10 cellular contexts compared by ENCODE assay signal in the genomic region with DNA sequence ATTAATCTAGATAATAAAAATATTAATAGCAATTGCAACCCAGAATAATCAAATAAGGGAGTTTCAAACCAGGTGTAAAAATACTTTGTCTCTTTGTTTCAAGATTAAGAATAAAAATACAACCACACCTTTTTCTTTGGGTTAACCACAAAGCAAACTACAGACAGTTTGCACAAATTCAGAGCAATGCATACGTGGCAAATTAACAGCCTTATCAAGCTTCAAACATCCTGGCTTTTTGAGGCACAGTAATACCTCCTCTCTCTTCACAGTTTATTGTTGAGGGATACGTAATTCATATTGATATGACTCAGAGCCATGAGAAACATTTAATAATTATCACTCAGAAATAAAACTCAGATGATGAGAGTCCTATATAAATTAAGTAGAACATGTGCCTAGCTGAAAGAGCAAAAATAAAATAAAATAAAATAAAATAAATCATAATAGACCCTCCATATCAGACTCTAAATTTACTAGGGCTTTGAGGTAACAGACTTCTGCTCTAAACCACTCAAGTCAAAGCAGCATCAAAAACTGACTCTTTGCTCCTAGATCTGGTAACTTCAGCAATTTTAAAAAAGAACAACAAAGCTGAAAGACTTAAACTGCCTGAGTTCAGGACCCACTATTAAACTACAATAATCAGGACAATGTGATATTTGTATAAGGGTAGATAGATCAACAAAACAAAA. TPM values are rescaled to one million over a fixed set of nuclear protein-coding genes. Genes with fewer than 3 reads are reported as not detected.
DNase-seq lines count a peak whose midpoint lies in the region; ATAC-seq and TF ChIP-seq lines count a peak whose summit lies in the region.
"Had no signal": no experiment of that assay in that cellular context is flagged by ENCODE, and none has a peak within 500 bp of the region (broad histone marks: within the 10 kb centered on the region; RNA-seq: fewer than 3 reads in every experiment).

No MANE protein-coding gene starts in this region.

- no peaks in the 10 kb centered on the region for H3K9me3 ChIP-seq in PC-3 (ENCODE audit: low read length)
- H3K9me3 ChIP-seq: thoracic aorta had no signal

- peak overlapping the region; percentile 43 for H3K9ac ChIP-seq in PC-3 (ENCODE audit: low read length)

- peak overlapping the region in 3 of 5 donors; percentile 1 to 54 (median 37) for H3K4me3 Mint-ChIP-seq in immature natural killer cell

- POLR2A ChIA-PET in PC-3 (lab: Charles Lee; ENCODE audit: unreplicated experiment), result interaction anchor here (0.5 kb wide), 1 partner anchor 757 kb away, joined by 3 read pairs; no protein-coding TSS in a partner anchor

- H3K36me3 Mint-ChIP-seq in immature natural killer cell, result no peaks in the 10 kb centered on the region

- peak overlapping the region; percentile 54 for H3K4me2 ChIP-seq in PC-3 (ENCODE audit: low read length)

- ATAC-seq in GM18870 (IDR thresholded peaks at IDR 0.05; ENCODE audit: unreplicated experiment), result peak; percentile 56
- ATAC-seq in PC-3, result peak; percentile 86
- ATAC-seq: left cardiac atrium had no signal

- no peaks in the 10 kb centered on the region for H3K9me2 ChIP-seq in PC-3 (replicated peaks; ENCODE audit: low read length)

- peak overlapping the region; percentile 33 to 83 (median 57) for H3K27ac Mint-ChIP-seq in immature natural killer cell

- intact Hi-C loops in PC-3 (cut with micrococcal nuclease), result loop anchor here (2.0 kb wide), 1 partner anchor 50 kb away; no protein-coding TSS in a partner anchor

- TSS peak; percentile 44 for BruUV-seq in PC-3 (replicated peaks; lab: Mats Ljungman, UMichigan)

- no peak overlapping the region for H2AFZ ChIP-seq in PC-3 (ENCODE audit: low read length)

- H3K27me3 ChIP-seq in PC-3 (ENCODE audit: low read length), result no peaks in the 10 kb centered on the region

- TF ChIP-seq CTCF in PC-3 (conservative IDR thresholded peaks at IDR 0.05; ENCODE audit: low read depth, low read length), result no peak

- DNase-seq in HCEC 1CT (peak; percentile 32), PC-3 (peak; percentile 51), immature natural killer cell (peak; percentile 22 to 45 (median 33)), T-helper 9 cell (no peak), putamen (ENCODE audit: low spot score) (no peak), AG08395 (ENCODE audit: low spot score) (no peak)
- DNase-seq: left cardiac atrium, NCI-H526 had no signal

- H3K4me1 ChIP-seq in PC-3 (ENCODE audit: insufficient read depth, low read length), result peaks cover 33% of the 10 kb centered on the region

- H3K4me3 ChIP-seq in PC-3 (ENCODE audit: low read length), result no peak overlapping the region
- H3K4me3 ChIP-seq: thoracic aorta had no signal

- peaks cover 24 to 46% of the 10 kb centered on the region in 2 donors for H3K4me1 Mint-ChIP-seq in immature natural killer cell

- CTCF ChIA-PET in PC-3 (lab: Charles Lee), result no interaction called here

- no peaks in the 10 kb centered on the region for H3K79me2 ChIP-seq in PC-3 (ENCODE audit: low read length)

- H3F3A ChIP-seq in PC-3 (ENCODE audit: low read length, unreplicated experiment), result no peaks in the 10 kb centered on the region

- H3K36me3 ChIP-seq in PC-3 (ENCODE audit: low read depth, low read length), result no peaks in the 10 kb centered on the region
- H3K36me3 ChIP-seq: thoracic aorta had no signal

- H3K27me3 Mint-ChIP-seq in immature natural killer cell (ENCODE audit: low read depth in 3 of 3), result no peaks in the 10 kb centered on the region

- no peaks in the 10 kb centered on the region for H3K9me3 Mint-ChIP-seq in immature natural killer cell

- peak overlapping the region; percentile 81 for H3K27ac ChIP-seq in PC-3 (ENCODE audit: low read length)
- H3K27ac ChIP-seq: thoracic aorta had no signal

- no peaks in the 10 kb centered on the region for H4K20me1 ChIP-seq in PC-3 (ENCODE audit: low read length)

RNA-seq across cellular contexts. Expression of gene EDEM3, which starts 11.4 kb away (rescaled TPM):
- 12.8 and 16.2 TPM in 2 replicates for total RNA-seq in PC-3 (2014; rRNA removed)
- polyA plus RNA-seq in immature natural killer cell, result 1 to 10 TPM; 4.8 to 8.0 (median 6.1) TPM

Comparison
In these comparisons a context has a peak if more than half of its experiments do, and no peak if none do; other contexts are left out.
1. DNase-seq: peak in HCEC 1CT (single experiment), PC-3 (single experiment) and immature natural killer cell (3 of 3); none in T-helper 9 cell (single experiment), putamen (single experiment) and AG08395 (single experiment).